In the genomic region with DNA sequence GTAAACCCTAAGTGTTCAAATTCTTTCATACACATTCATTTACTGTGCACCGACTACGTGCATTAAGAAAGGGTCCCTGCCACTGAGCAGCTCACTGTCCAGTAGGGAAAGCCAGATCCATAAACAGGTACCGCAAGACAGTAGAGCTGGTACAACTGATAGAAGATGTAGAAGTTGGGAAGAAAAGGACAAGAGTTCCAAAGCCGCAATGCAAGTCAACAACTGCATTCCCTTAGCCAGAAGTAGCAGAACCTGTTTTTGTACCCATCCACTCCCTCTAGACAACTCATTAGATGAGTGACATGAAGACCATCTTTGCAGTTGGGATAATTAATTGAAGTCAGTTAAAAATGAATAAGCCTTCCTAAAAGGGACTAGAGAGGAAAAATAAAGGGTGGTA, we compare ENCODE assay signal across 10 cellular contexts. TPM values are rescaled to one million over a fixed set of nuclear protein-coding genes. Genes with fewer than 3 reads are reported as not detected.
DNase-seq lines count a peak whose midpoint lies in the region; ATAC-seq, FAIRE-seq and TF ChIP-seq lines count a peak whose summit lies in the region.
"Had no signal": no experiment of that assay in that cellular context is flagged by ENCODE, and none has a peak within 500 bp of the region (broad histone marks: within the 10 kb centered on the region; RNA-seq: fewer than 3 reads in every experiment).

No MANE protein-coding gene starts in this region.

- TF ChIP-seq CTCF in left ventricle myocardium inferior (IDR thresholded peaks at IDR 0.05; ENCODE audit: borderline replicate concordance), result no peak
- no peak for TF ChIP-seq CTCF in vagina (IDR thresholded peaks at IDR 0.05)
- TF ChIP-seq CTCF in pancreas (IDR thresholded peaks at IDR 0.05), result no peak

- H3K9me3 Mint-ChIP-seq in activated CD4-positive, alpha-beta memory T cell treated with anti-CD3 and anti-CD28 coated beads for 36 hours, result no peaks in the 10 kb centered on the region

- CTCF ChIA-PET in activated CD4-positive, alpha-beta memory T cell treated with anti-CD3 and anti-CD28 coated beads for 36 hours (lab: Charles Lee), result interaction anchor here (0.6 to 1.3 kb wide), 3 partner anchors 13 to 60 kb away, joined by 3 to 8 read pairs (median 3); no protein-coding TSS in a partner anchor

- ATAC-seq in GM18858 (IDR thresholded peaks at IDR 0.05; ENCODE audit: unreplicated experiment) (no peak), pancreas (no peak)

- H3K36me3 ChIP-seq in left ventricle myocardium inferior (no peaks in the 10 kb centered on the region), iPS-20b (ENCODE audit: insufficient read depth, low read depth, low read length) (no peaks in the 10 kb centered on the region), vagina (no peaks in the 10 kb centered on the region), pancreas (no peaks in the 10 kb centered on the region)

- H3K27ac Mint-ChIP-seq in activated CD4-positive, alpha-beta memory T cell treated with anti-CD3 and anti-CD28 coated beads for 36 hours, result peak overlapping the region; percentile 94

- no peak for TF ChIP-seq POLR2A in vagina (IDR thresholded peaks at IDR 0.05)

- peak overlapping the region; percentile 86 for H3K4me3 Mint-ChIP-seq in activated CD4-positive, alpha-beta memory T cell treated with anti-CD3 and anti-CD28 coated beads for 36 hours

- no peak for FAIRE-seq in pancreas (lab: Jason Lieb, UNC)

- H3K4me1 Mint-ChIP-seq in activated CD4-positive, alpha-beta memory T cell treated with anti-CD3 and anti-CD28 coated beads for 36 hours (ENCODE audit: low read depth), result peaks cover 44% of the 10 kb centered on the region

- H3K4me1 ChIP-seq in left ventricle myocardium inferior (peaks cover 33% of the 10 kb centered on the region), iPS-20b (ENCODE audit: insufficient read depth, low read length) (peaks cover 13% of the 10 kb centered on the region), vagina (peaks cover 26% of the 10 kb centered on the region), pancreas (peaks cover 6 to 14% (median 11%) of the 10 kb centered on the region in 3 donors)

- peak overlapping the region; percentile 97; the same call in 1 of the 2 replicates for H3K9ac ChIP-seq in iPS-20b (ENCODE audit: low read depth, low read length)

- intact Hi-C loops in left ventricle myocardium inferior (cut with micrococcal nuclease), result no loop called here
- intact Hi-C loops in cardiac septum (cut with DNase I), result no loop called here
- intact Hi-C loops in activated CD4-positive, alpha-beta memory T cell treated with anti-CD3 and anti-CD28 coated beads for 36 hours (cut with micrococcal nuclease), result no loop called here
- intact Hi-C loops in vagina (cut with DNase I), result no loop called here
- intact Hi-C loops in pancreas (cut with DNase I), result no loop called here

- H3K27me3 Mint-ChIP-seq in activated CD4-positive, alpha-beta memory T cell treated with anti-CD3 and anti-CD28 coated beads for 36 hours, result no peaks in the 10 kb centered on the region

- 41 to 43% methylated on average over 4 of the region's 4 CpGs for WGBS in pancreas, 2 donors

- H3K27me3 ChIP-seq in left ventricle myocardium inferior (ENCODE audit: low read depth) (no peaks in the 10 kb centered on the region), iPS-20b (ENCODE audit: insufficient read depth, low read length) (peaks cover 15% of the 10 kb centered on the region; the same call in 1 of the 2 replicates), vagina (no peaks in the 10 kb centered on the region), pancreas (no peaks in the 10 kb centered on the region)

- POLR2A ChIA-PET in activated CD4-positive, alpha-beta memory T cell treated with anti-CD3 and anti-CD28 coated beads for 36 hours (lab: Charles Lee), result interaction anchor here (1.7 to 3.3 kb wide), 4 partner anchors 15 to 200 kb away, joined by 4 to 25 read pairs (median 10); a partner anchor contains a TSS

- peak overlapping the region; percentile 96 for H3K27ac ChIP-seq in left ventricle myocardium inferior (replicated peaks)
- H3K27ac ChIP-seq in iPS-20b (ENCODE audit: low read length), result no peak overlapping the region
- H3K27ac ChIP-seq in vagina, result peak overlapping the region; percentile 91
- no peak overlapping the region for H3K27ac ChIP-seq in caudate nucleus (ENCODE audit: low read depth, low read length)
- no peak overlapping the region for H3K27ac ChIP-seq in pancreas

- H3K4me3 ChIP-seq in left ventricle myocardium inferior, result peak overlapping the region; percentile 94
- peak overlapping the region; percentile 99 for H3K4me3 ChIP-seq in iPS-20b (ENCODE audit: low read length)
- peak overlapping the region; percentile 82 to 95 for H3K4me3 ChIP-seq in vagina
- peak overlapping the region in 2 of 4 donors; percentile 89 to 95 for H3K4me3 ChIP-seq in pancreas

- H3K9me3 ChIP-seq in left ventricle myocardium inferior (replicated peaks), result no peaks in the 10 kb centered on the region
- no peaks in the 10 kb centered on the region for H3K9me3 ChIP-seq in iPS-20b (ENCODE audit: insufficient read depth, low read depth, low read length)
- H3K9me3 ChIP-seq in vagina, result no peaks in the 10 kb centered on the region
- H3K9me3 ChIP-seq in pancreas, result no peaks in the 10 kb centered on the region

- no peak for DNase-seq in left ventricle myocardium inferior
- no peak for DNase-seq in cardiac septum (ENCODE audit: low spot score)
- no peak for DNase-seq in activated CD4-positive, alpha-beta memory T cell treated with anti-CD3 and anti-CD28 coated beads for 36 hours
- DNase-seq in vagina (ENCODE audit: extremely low spot score in 2 of 2), result no peak
- DNase-seq in caudate nucleus (lab: John Stamatoyannopoulos, UW), result no peak
- no peak for DNase-seq in pancreas
- DNase-seq: dermis blood vessel endothelial cell, NCI-H1694 had no signal

- H3K36me3 Mint-ChIP-seq in activated CD4-positive, alpha-beta memory T cell treated with anti-CD3 and anti-CD28 coated beads for 36 hours, result peaks cover 5% of the 10 kb centered on the region

RNA-seq across cellular contexts. Expression of a gene that starts 1.3 kb away (rescaled TPM):
- total RNA-seq in left ventricle myocardium inferior, result 5.3 TPM
- 10.1 TPM for total RNA-seq in cardiac septum
- 10 to 100 TPM; 37.7 to 41.6 TPM for total RNA-seq in activated CD4-positive, alpha-beta memory T cell treated with anti-CD3 and anti-CD28 coated beads for 36 hours
- total RNA-seq in vagina, result 21.4 TPM
- total RNA-seq in pancreas, result 1 to 10 TPM; 6.8 to 8.9 (median 7.4) TPM
- 1 to 10 TPM; 1.9 to 3.4 TPM for polyA plus RNA-seq in pancreas

RNA-seq across cellular contexts. Expression of a gene that starts 14.6 kb away (rescaled TPM):
- 671 TPM for total RNA-seq in left ventricle myocardium inferior
- 400 TPM for total RNA-seq in cardiac septum
- 10 to 100 TPM; 55.6 to 56.1 TPM for total RNA-seq in activated CD4-positive, alpha-beta memory T cell treated with anti-CD3 and anti-CD28 coated beads for 36 hours
- 29.0 TPM for total RNA-seq in vagina
- 10 to 100 TPM in 4 of 6 donors, 1 to 10 TPM in 2; 7.0 to 23.1 (median 11.3) TPM for total RNA-seq in pancreas
- 10 to 100 TPM in 1 of 2 donors, 1 to 10 TPM in 1; 9.9 to 27.5 TPM for polyA plus RNA-seq in pancreas

RNA-seq across cellular contexts. Expression of a gene that starts 52.8 kb away (rescaled TPM):
- total RNA-seq in left ventricle myocardium inferior (80.3 TPM), cardiac septum (69.4 TPM), vagina (16.9 TPM), pancreas (10 to 100 TPM; 17.6 to 27.6 (median 20.7) TPM)
- 10 to 100 TPM; 31.4 to 33.6 TPM for total RNA-seq in activated CD4-positive, alpha-beta memory T cell treated with anti-CD3 and anti-CD28 coated beads for 36 hours
- 10 to 100 TPM in 1 of 2 donors, 1 to 10 TPM in 1; 8.1 to 17.0 TPM for polyA plus RNA-seq in pancreas

Comparison
In these comparisons a context has a peak if more than half of its experiments do, and no peak if none do; other contexts are left out.
1. H3K27ac ChIP-seq: peak in left ventricle myocardium inferior (single experiment) and vagina (single experiment); none in iPS-20b (single experiment), caudate nucleus (single experiment) and pancreas (0 of 4).